ENCODE assay signal across 9 cellular contexts in genomic region chr1:30919025-30919881, GRCh38. TPM values are rescaled to one million over a fixed set of nuclear protein-coding genes. Genes with fewer than 3 reads are reported as not detected.
A peak's percentile ranks its signal among the peaks of the same experiment; 100 is the strongest.
DNase-seq lines count a peak whose midpoint lies in the region; ATAC-seq and TF ChIP-seq lines count a peak whose summit lies in the region.
"Had no signal": no experiment of that assay in that cellular context is flagged by ENCODE, and none has a peak within 500 bp of the region (broad histone marks: within the 10 kb centered on the region; RNA-seq: fewer than 3 reads in every experiment).

No MANE protein-coding gene starts in this region.

- H3K4me1 ChIP-seq in prostate gland (replicated peaks) = no peaks in the 10 kb centered on the region

- H3K36me3 ChIP-seq in kidney epithelial cell (ENCODE audit: control insufficient read depth, insufficient read depth, low read length) = no peaks in the 10 kb centered on the region
- H3K36me3 ChIP-seq in prostate gland = no peaks in the 10 kb centered on the region

- intact Hi-C loops in prostate gland (cut with DNase I) = no loop called here

- in situ Hi-C loops in ACHN (cut with HindIII; ENCODE audit: low pct_ligation_motif_present, low pct_unique_long_range_greater_than_20kb, low sequenced_read_pairs) = loop anchor here (25.0 kb wide), 1 partner anchor 107 kb away; no protein-coding TSS in a partner anchor

- peak; percentile 39 to 55 for ATAC-seq in activated T-cell treated with anti-CD3 and anti-CD28 coated beads, Interleukin-2, amount 50 U/mL, for 72 hours (replicated peaks in 1 of 2)
- ATAC-seq in GM18909 (IDR thresholded peaks at IDR 0.05; ENCODE audit: poor library complexity, unreplicated experiment) = no peak

- H3K9me3 Mint-ChIP-seq in activated T-cell treated with anti-CD3 and anti-CD28 coated beads, Interleukin-2, amount 50 U/mL, for 72 hours = no peaks in the 10 kb centered on the region

- no peak for TF ChIP-seq CTCF in kidney epithelial cell (IDR thresholded peaks at IDR 0.05; ENCODE audit: insufficient read depth, low read length, poor library complexity, severe bottlenecking)
- TF ChIP-seq CTCF in prostate gland (IDR thresholded peaks at IDR 0.05) = no peak

- no peak overlapping the region for H3K4me3 Mint-ChIP-seq in activated T-cell treated with anti-CD3 and anti-CD28 coated beads, Interleukin-2, amount 50 U/mL, for 72 hours

- peaks cover 6% of the 10 kb centered on the region for H3K4me1 Mint-ChIP-seq in activated T-cell treated with anti-CD3 and anti-CD28 coated beads, Interleukin-2, amount 50 U/mL, for 72 hours (ENCODE audit: low read depth)

- no peak overlapping the region for H3K27ac Mint-ChIP-seq in activated T-cell treated with anti-CD3 and anti-CD28 coated beads, Interleukin-2, amount 50 U/mL, for 72 hours

- H3K36me3 Mint-ChIP-seq in activated T-cell treated with anti-CD3 and anti-CD28 coated beads, Interleukin-2, amount 50 U/mL, for 72 hours (ENCODE audit: insufficient read depth in 2 of 2) = no peaks in the 10 kb centered on the region

- no peak overlapping the region for H3K4me3 ChIP-seq in kidney epithelial cell (ENCODE audit: low read depth, low read length)
- no peak overlapping the region for H3K4me3 ChIP-seq in prostate gland

- no peak overlapping the region for H3K27ac ChIP-seq in prostate gland

- DNase-seq in ACHN (peak; percentile 29), HS-27A (ENCODE audit: low read depth) (peak; percentile 30), kidney epithelial cell (ENCODE audit: low read depth) (peak; percentile 37), NCI-H146 (lab: John Stamatoyannopoulos, UW) (no peak), prostate gland (ENCODE audit: low spot score) (no peak), ecto neural progenitor cell (ENCODE audit: low spot score) (no peak)
- DNase-seq in activated T-cell treated with anti-CD3 and anti-CD28 coated beads, Interleukin-2, amount 50 U/mL, for 72 hours = no peak
- DNase-seq: activated naive CD4-positive, alpha-beta T cell treated with anti-CD3 and anti-CD28 coated beads, Interleukin-2, amount 50 U/mL, for 16 hours had no signal

- TF ChIP-seq POLR2A in prostate gland (IDR thresholded peaks at IDR 0.05) = no peak

- peaks cover 14% of the 10 kb centered on the region for H3K27me3 Mint-ChIP-seq in activated T-cell treated with anti-CD3 and anti-CD28 coated beads, Interleukin-2, amount 50 U/mL, for 72 hours (ENCODE audit: low read depth)

- H3K9me3 ChIP-seq in prostate gland = no peaks in the 10 kb centered on the region

- H3K27me3 ChIP-seq in kidney epithelial cell (ENCODE audit: control insufficient read depth, insufficient read depth, low read length) = no peaks in the 10 kb centered on the region
- no peaks in the 10 kb centered on the region for H3K27me3 ChIP-seq in prostate gland (replicated peaks; ENCODE audit: insufficient read depth)

- 49% methylated on average over 10 of the region's 10 CpGs for WGBS in prostate gland

RNA-seq across cellular contexts. Expression of gene SDC3, which starts 10.7 kb away (rescaled TPM):
- under 1 TPM; 0.12 to 0.25 TPM for total RNA-seq in activated T-cell treated with anti-CD3 and anti-CD28 coated beads, Interleukin-2, amount 50 U/mL, for 72 hours
- total RNA-seq in kidney epithelial cell = 36.4 and 49.0 TPM in 2 replicates
- total RNA-seq in prostate gland = 10 to 100 TPM; 25.5 to 39.6 TPM

Comparison
In these comparisons a context has a peak if more than half of its experiments do, and no peak if none do; other contexts are left out.
1. DNase-seq: peak in ACHN (single experiment), HS-27A (single experiment) and kidney epithelial cell (single experiment); none in activated T-cell treated with anti-CD3 and anti-CD28 coated beads, Interleukin-2, amount 50 U/mL, for 72 hours (0 of 2), NCI-H146 (single experiment), prostate gland (single experiment) and ecto neural progenitor cell (single experiment).
2. RNA of gene SDC3, which starts 10.7 kb away (total RNA-seq): 25.5 to 39.6 TPM in prostate gland and 36.4 to 49.0 TPM in kidney epithelial cell; 0.12 to 0.25 TPM in activated T-cell treated with anti-CD3 and anti-CD28 coated beads, Interleukin-2, amount 50 U/mL, for 72 hours; every median in the first group is over 10 times any median in the second.